10 cellular contexts compared by ENCODE assay signal in genomic region chr5:157269165-157269671, GRCh38. TPM values are rescaled to one million over a fixed set of nuclear protein-coding genes. Genes with fewer than 3 reads are reported as not detected.
DNase-seq lines count a peak whose midpoint lies in the region; ATAC-seq and TF ChIP-seq lines count a peak whose summit lies in the region.
"Had no signal": no experiment of that assay in that cellular context is flagged by ENCODE, and none has a peak within 500 bp of the region (broad histone marks: within the 10 kb centered on the region; RNA-seq: fewer than 3 reads in every experiment).

No MANE protein-coding gene starts in this region.

- in situ Hi-C loops in KBM-7 (cut with MboI; ENCODE audit: low pct_unique_long_range_greater_than_20kb, low sequenced_read_pairs): no loop called here

- peak overlapping the region; percentile 71 for H3K4me3 Mint-ChIP-seq in memory B cell
- no peak overlapping the region for H3K4me3 Mint-ChIP-seq in Caco-2 (ENCODE audit: unreplicated experiment)

- H3K9ac ChIP-seq in DND-41 (ENCODE audit: low read depth, low read length): peak overlapping the region; percentile 93

- H3K36me3 ChIP-seq in DND-41 (ENCODE audit: insufficient read depth, low read length): peaks cover 54% of the 10 kb centered on the region
- H3K36me3 ChIP-seq in Caco-2 (ENCODE audit: control insufficient read depth, insufficient read depth, low read length): no peaks in the 10 kb centered on the region
- H3K36me3 ChIP-seq: ascending aorta had no signal

- CTCF ChIA-PET in Caco-2 (lab: Charles Lee): no interaction called here

- H3K27me3 ChIP-seq in DND-41 (ENCODE audit: insufficient read depth, low read length, poor library complexity) (no peaks in the 10 kb centered on the region), Caco-2 (replicated peaks; ENCODE audit: control insufficient read depth, insufficient read depth, low read length) (no peaks in the 10 kb centered on the region; the same call in 1 of the 2 replicates)
- H3K27me3 ChIP-seq: ascending aorta had no signal

- POLR2A ChIA-PET in Caco-2 (lab: Charles Lee): no interaction called here

- no peaks in the 10 kb centered on the region for H3K9me3 Mint-ChIP-seq in activated naive CD4-positive, alpha-beta T cell treated with anti-CD3 and anti-CD28 coated beads, Interleukin-2, amount 50 U/mL, for 72 hours
- H3K9me3 Mint-ChIP-seq in memory B cell (no peaks in the 10 kb centered on the region), Caco-2 (ENCODE audit: unreplicated experiment) (no peaks in the 10 kb centered on the region)

- H3K9me3 ChIP-seq in DND-41 (ENCODE audit: insufficient read depth, low read length, severe bottlenecking): no peaks in the 10 kb centered on the region
- no peaks in the 10 kb centered on the region for H3K9me3 ChIP-seq in Caco-2
- H3K9me3 ChIP-seq: ascending aorta had no signal

- intact Hi-C loops in Caco-2 (cut with micrococcal nuclease; ENCODE audit: unreplicated experiment): loop anchor here (5.0 kb wide), 1 partner anchor 43 kb away; no protein-coding TSS in a partner anchor

- H2AFZ ChIP-seq in DND-41 (ENCODE audit: low read depth, low read length): no peak overlapping the region

- H3K4me1 Mint-ChIP-seq in memory B cell (peaks cover 62% of the 10 kb centered on the region), Caco-2 (ENCODE audit: low read depth, unreplicated experiment) (no peaks in the 10 kb centered on the region)

- no TSS peak for BruUV-seq in Caco-2 (replicated peaks; lab: Mats Ljungman, UMichigan)

- peak overlapping the region in 1 of 2 experiments; percentile 78; a peak in 2 of 4 replicates for H3K4me3 ChIP-seq in DND-41 (ENCODE audit: low read depth in 1 of 2, low read length in 2 of 2)
- H3K4me3 ChIP-seq in Caco-2 (ENCODE audit: low read depth, low read length): no peak overlapping the region
- H3K4me3 ChIP-seq: ascending aorta, SK-N-MC had no signal

- H3K27me3 Mint-ChIP-seq in memory B cell (no peaks in the 10 kb centered on the region), Caco-2 (ENCODE audit: insufficient read depth, unreplicated experiment) (peaks cover 3% of the 10 kb centered on the region)

- peak overlapping the region; percentile 70 to 97 for H3K27ac Mint-ChIP-seq in activated naive CD4-positive, alpha-beta T cell treated with anti-CD3 and anti-CD28 coated beads, Interleukin-2, amount 50 U/mL, for 72 hours
- peak overlapping the region; percentile 98 for H3K27ac Mint-ChIP-seq in memory B cell
- no peak overlapping the region for H3K27ac Mint-ChIP-seq in Caco-2 (ENCODE audit: unreplicated experiment)

- peaks cover 85% of the 10 kb centered on the region for H3K79me2 ChIP-seq in DND-41 (ENCODE audit: insufficient read depth, low read length)

- H3K4me1 ChIP-seq in DND-41 (ENCODE audit: insufficient read depth, low read length) (peaks cover 91% of the 10 kb centered on the region), Caco-2 (no peaks in the 10 kb centered on the region)

- H3K4me2 ChIP-seq in DND-41 (ENCODE audit: insufficient read depth, low read length): peak overlapping the region; percentile 92

- H3K27ac ChIP-seq in DND-41 (ENCODE audit: low read length): peak overlapping the region; percentile 97
- H3K27ac ChIP-seq: ascending aorta, SK-N-MC had no signal

- no peak for TF ChIP-seq CTCF in DND-41 (IDR thresholded peaks at IDR 0.05; ENCODE audit: borderline replicate concordance, extremely low read depth, low read length, poor library complexity, severe bottlenecking)
- TF ChIP-seq CTCF in Caco-2 (IDR thresholded peaks at IDR 0.05; ENCODE audit: insufficient read depth in 1 of 2, low read depth in 1 of 2, low read length in 1 of 2, severe bottlenecking in 1 of 2, unreplicated experiment in 1 of 2): no peak

- H4K20me1 ChIP-seq in DND-41 (ENCODE audit: insufficient read depth, low read length): peaks cover 13% of the 10 kb centered on the region

- peaks cover 47 to 54% of the 10 kb centered on the region in 2 donors for H3K36me3 Mint-ChIP-seq in activated naive CD4-positive, alpha-beta T cell treated with anti-CD3 and anti-CD28 coated beads, Interleukin-2, amount 50 U/mL, for 72 hours
- peaks cover 23% of the 10 kb centered on the region for H3K36me3 Mint-ChIP-seq in memory B cell
- H3K36me3 Mint-ChIP-seq in Caco-2 (ENCODE audit: insufficient read depth, unreplicated experiment): no peaks in the 10 kb centered on the region

- DNase-seq in DND-41 (no peak), KBM-7 (peak; percentile 30), memory B cell (ENCODE audit: low spot score in 2 of 2) (no peak), Caco-2 (no peak)
- DNase-seq in activated naive CD4-positive, alpha-beta T cell treated with anti-CD3 and anti-CD28 coated beads, Interleukin-2, amount 50 U/mL, for 72 hours (ENCODE audit: low spot score in 2 of 2): no peak
- no peak for DNase-seq in stimulated activated naive CD4-positive, alpha-beta T cell treated with Interleukin-2 at 50 U/mL for 16 hours (lab: John Stamatoyannopoulos, UW)
- no peak for DNase-seq in stimulated activated CD4-positive, alpha-beta T cell treated with anti-CD3 and anti-CD28 coated beads, Interleukin-4, amount 100 ng/mL, for 24 hours

- ATAC-seq in DND-41 (ENCODE audit: insufficient read depth, low read depth) (no peak), memory B cell (ENCODE audit: low read depth) (no peak), GM18861 (IDR thresholded peaks at IDR 0.05; ENCODE audit: unreplicated experiment) (no peak)
- ATAC-seq in activated naive CD4-positive, alpha-beta T cell treated with anti-CD3 and anti-CD28 coated beads, Interleukin-2, amount 50 U/mL, for 72 hours: no peak

RNA-seq across cellular contexts. Expression of gene CYFIP2, which starts 3.3 kb away (rescaled TPM):
- total RNA-seq in activated naive CD4-positive, alpha-beta T cell treated with anti-CD3 and anti-CD28 coated beads, Interleukin-2, amount 50 U/mL, for 72 hours: 100 to 1,000 TPM; 335 to 493 TPM
- total RNA-seq in Caco-2 (2022): 10.2 and 14.3 TPM in 2 replicates

Comparison
In these comparisons a context has a peak if more than half of its experiments do, and no peak if none do; other contexts are left out.
1. RNA of gene CYFIP2, which starts 3.3 kb away (total RNA-seq): 335 to 493 TPM in activated naive CD4-positive, alpha-beta T cell treated with anti-CD3 and anti-CD28 coated beads, Interleukin-2, amount 50 U/mL, for 72 hours; 10.2 to 14.3 TPM in Caco-2; every median in the first group is over 10 times any median in the second.